1 cellular context compared by ENCODE assay signal in genomic region chr16:75593825-75594820, GRCh38.
TF ChIP-seq lines count a peak whose summit lies in the region.

No MANE protein-coding gene starts in this region.

TF ChIP-seq in WTC11, 78 proteins besides CTCF, POLR2A, EP300 and RAD21 (continued from another document):
- TF ChIP-seq TEAD1 (CRISPR knock-in tag; IDR thresholded peaks at IDR 0.05) (peak; percentile 56; the same call in 1 of the 2 replicates), PRRX2 (CRISPR knock-in tag; IDR thresholded peaks at IDR 0.05) (no peak), NFATC4 (CRISPR knock-in tag; IDR thresholded peaks at IDR 0.05) (no peak), E2F4 (CRISPR knock-in tag; IDR thresholded peaks at IDR 0.05; ENCODE audit: borderline replicate concordance, low read depth) (no peak), MAX (CRISPR knock-in tag; IDR thresholded peaks at IDR 0.05) (0 out of 2 replicates have a peak, but pooled peaks have one; percentile 39), IRF1 (CRISPR knock-in tag; IDR thresholded peaks at IDR 0.05) (no peak), ETV6 (CRISPR knock-in tag; IDR thresholded peaks at IDR 0.05) (no peak), ZNF425 (CRISPR knock-in tag; conservative IDR thresholded peaks at IDR 0.05) (no peak)
TF ChIP-seq in WTC11: peak in this region for 3.
